In the genomic region with DNA sequence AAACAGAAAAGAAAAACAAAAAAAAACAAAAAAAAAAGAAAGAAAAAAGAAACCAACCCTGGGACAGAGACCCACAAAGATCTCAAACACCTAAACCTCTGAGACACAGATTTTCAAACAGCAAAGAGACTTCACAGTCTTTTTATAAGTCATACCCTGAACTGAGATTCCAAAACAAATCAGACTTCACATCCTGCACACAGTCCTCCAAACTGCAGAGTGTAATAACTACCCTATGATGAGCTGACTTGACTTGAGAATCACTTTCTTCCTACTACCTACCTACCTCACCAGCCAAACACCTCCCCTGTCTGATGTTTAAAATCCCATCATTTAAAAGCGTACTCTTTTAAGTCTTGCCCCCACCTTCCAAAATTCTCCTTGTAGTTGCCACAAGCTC, we compare ENCODE assay signal across 8 cellular contexts. TPM values are rescaled to one million over a fixed set of nuclear protein-coding genes. Genes with fewer than 3 reads are reported as not detected.
DNase-seq lines count a peak whose midpoint lies in the region; ATAC-seq and TF ChIP-seq lines count a peak whose summit lies in the region.
"Had no signal": no experiment of that assay in that cellular context is flagged by ENCODE, and none has a peak within 500 bp of the region (broad histone marks: within the 10 kb centered on the region; RNA-seq: fewer than 3 reads in every experiment).

No MANE protein-coding gene starts in this region.

- H3K27me3 ChIP-seq in GM06990 (replicated peaks; ENCODE audit: control insufficient read depth, insufficient read depth, low read length), result no peaks in the 10 kb centered on the region
- H3K27me3 ChIP-seq: body of pancreas had no signal

- H3K4me3 ChIP-seq in GM06990 (replicated peaks; ENCODE audit: low read depth, low read length), result peak overlapping the region; percentile 41
- H3K4me3 ChIP-seq: body of pancreas had no signal

- DNase-seq in GM06990 (ENCODE audit: extremely low read depth, insufficient read length) (no peak), NAMALWA (ENCODE audit: low spot score) (peak; percentile 3), osteocyte (ENCODE audit: extremely low spot score, unreplicated experiment) (no peak), RPMI8226 (no peak), NCI-H226 (no peak)

- no peak for ATAC-seq in HG02870 (IDR thresholded peaks at IDR 0.05; ENCODE audit: unreplicated experiment)

- peak overlapping the region; percentile 78 for H3K4me3 Mint-ChIP-seq in osteocyte (ENCODE audit: unreplicated experiment)

- TF ChIP-seq CTCF in GM06990 (IDR thresholded peaks at IDR 0.05; ENCODE audit: insufficient read depth, low read length, poor library complexity, severe bottlenecking) (no peak), osteocyte (IDR thresholded peaks at IDR 0.05) (no peak)

- H3K36me3 Mint-ChIP-seq in osteocyte (ENCODE audit: unreplicated experiment), result no peaks in the 10 kb centered on the region

- peaks cover 12% of the 10 kb centered on the region for H3K4me1 Mint-ChIP-seq in osteocyte (ENCODE audit: unreplicated experiment)

- H3K27me3 Mint-ChIP-seq in osteocyte (ENCODE audit: unreplicated experiment), result no peaks in the 10 kb centered on the region

- H3K9me3 Mint-ChIP-seq in osteocyte (ENCODE audit: unreplicated experiment), result peaks cover 2% of the 10 kb centered on the region

- no peaks in the 10 kb centered on the region for H3K36me3 ChIP-seq in GM06990 (ENCODE audit: control insufficient read depth, insufficient read depth, low read length)

- peak overlapping the region; percentile 29 for H3K27ac ChIP-seq in cingulate gyrus (ENCODE audit: low read depth, low read length)

- peak overlapping the region; percentile 90 for H3K27ac Mint-ChIP-seq in osteocyte (ENCODE audit: unreplicated experiment)

RNA-seq across cellular contexts. Expression of gene GLOD5, which starts 25.2 kb away (rescaled TPM):
- total RNA-seq in osteocyte, result not detected in 2 replicates
- total RNA-seq: body of pancreas had no signal

RNA-seq across cellular contexts. Expression of gene SUV39H1, which starts 39.8 kb away (rescaled TPM):
- 4.5 and 5.1 TPM in 2 replicates for total RNA-seq in osteocyte

RNA-seq across cellular contexts. Expression of gene GATA1, which starts 50.1 kb away (rescaled TPM):
- not detected in 2 replicates for total RNA-seq in osteocyte
- total RNA-seq: body of pancreas had no signal

RNA-seq across cellular contexts. Expression of gene WAS, which starts 52.7 kb away (rescaled TPM):
- total RNA-seq in osteocyte, result 0.19 and 0.39 TPM in 2 replicates
